8 cellular contexts compared by ENCODE assay signal in the genomic region with DNA sequence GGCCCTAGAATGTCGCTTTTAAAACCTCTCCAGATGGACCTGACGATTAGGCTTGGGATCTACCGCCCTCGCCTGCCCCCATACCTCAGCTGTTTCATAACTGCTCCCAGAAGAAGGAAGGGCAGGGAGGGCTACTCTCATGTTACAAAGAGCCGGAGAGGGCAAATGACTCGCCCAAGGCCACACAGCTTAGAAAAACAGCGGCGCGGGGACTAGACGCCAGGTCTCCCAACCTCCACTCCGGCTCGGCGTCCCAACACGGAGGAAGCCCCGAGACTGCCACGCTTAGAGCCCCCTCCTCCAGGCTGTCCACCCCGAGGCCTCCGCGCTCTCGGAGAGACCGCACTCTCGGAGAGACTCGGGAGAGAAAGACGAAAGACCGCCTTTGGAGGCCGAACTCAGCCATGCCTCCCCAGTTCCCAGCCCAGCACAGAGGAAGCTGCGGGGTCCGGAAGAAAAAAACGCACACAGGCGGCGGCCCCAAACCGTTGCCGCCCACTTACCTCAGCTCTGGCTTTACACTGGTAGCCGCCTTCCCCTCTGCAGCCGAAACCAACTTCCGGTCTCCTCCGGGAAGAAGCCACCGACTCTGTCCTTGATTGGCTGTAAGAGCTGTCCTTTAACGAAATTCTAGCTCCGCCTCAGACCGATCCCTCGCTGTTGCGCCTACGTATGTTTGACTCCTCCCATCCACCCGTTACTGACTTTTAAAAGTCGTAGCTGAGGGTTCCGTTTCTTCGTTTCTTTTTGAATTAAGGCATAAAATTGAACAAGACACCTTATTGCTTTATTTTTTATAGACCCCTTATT.
DNase-seq lines count a peak whose midpoint lies in the region; ATAC-seq and FAIRE-seq lines count a peak whose summit lies in the region.

A gene with protein sequence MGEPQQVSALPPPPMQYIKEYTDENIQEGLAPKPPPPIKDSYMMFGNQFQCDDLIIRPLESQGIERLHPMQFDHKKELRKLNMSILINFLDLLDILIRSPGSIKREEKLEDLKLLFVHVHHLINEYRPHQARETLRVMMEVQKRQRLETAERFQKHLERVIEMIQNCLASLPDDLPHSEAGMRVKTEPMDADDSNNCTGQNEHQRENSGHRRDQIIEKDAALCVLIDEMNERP (minus strand): TSS at position 549 of the 810 bp plus-strand sequence. CDS start 3,434 bp downstream, outside the sequence.

- FAIRE-seq in islet of Langerhans (lab: Jason Lieb, UNC), result peak; percentile 99

- H3K27ac Mint-ChIP-seq in central memory CD8-positive, alpha-beta T cell (ENCODE audit: low read depth), result peak within 1 kb of the TSS; percentile 97

- H3K9me3 Mint-ChIP-seq in central memory CD8-positive, alpha-beta T cell, result no peaks in the 10 kb centered on the region

- peaks cover 49% of the 10 kb centered on the region for H3K4me1 Mint-ChIP-seq in central memory CD8-positive, alpha-beta T cell

- ATAC-seq in GM19023 (IDR thresholded peaks at IDR 0.05; ENCODE audit: unreplicated experiment), result peak; percentile 100
- ATAC-seq in HG03280 (IDR thresholded peaks at IDR 0.05; ENCODE audit: unreplicated experiment), result peak; percentile 100
- ATAC-seq in central memory CD8-positive, alpha-beta T cell (replicated peaks; ENCODE audit: extremely low read depth, poor library complexity, severe bottlenecking), result peak; percentile 99

- DNase-seq in AG08396 (ENCODE audit: low spot score) (peak; percentile 96), NCI-H345 treated with DMSO at 0.1 percent for 48 hours (lab: John Stamatoyannopoulos, UW; ENCODE audit: unreplicated experiment) (peak; percentile 98)
- DNase-seq in activated CD4-positive, CD25-positive, alpha-beta regulatory T cell (lab: John Stamatoyannopoulos, UW), result peak; percentile 61 to 84 (median 78)
- DNase-seq in central memory CD8-positive, alpha-beta T cell (ENCODE audit: low spot score in 2 of 2), result peak; percentile 77 to 92
- DNase-seq in stimulated activated CD4-positive, alpha-beta T cell treated with anti-CD3 and anti-CD28 coated beads, Interleukin-12 subunit alpha, Interleukin-12 subunit beta, amount 100 ng/mL, for 4 hours, result peak; percentile 78

- peak within 1 kb of the TSS; percentile 91 for H3K4me3 Mint-ChIP-seq in central memory CD8-positive, alpha-beta T cell

- H3K36me3 Mint-ChIP-seq in central memory CD8-positive, alpha-beta T cell (ENCODE audit: insufficient read depth), result peaks cover 30% of the 10 kb centered on the region

- no peaks in the 10 kb centered on the region for H3K27me3 Mint-ChIP-seq in central memory CD8-positive, alpha-beta T cell

Comparison
In these comparisons a context has a peak if more than half of its experiments do, and no peak if none do; other contexts are left out.
1. Peak in every context shown above with its lines: DNase-seq and ATAC-seq.